ENCODE assay signal across 9 cellular contexts in the genomic region with DNA sequence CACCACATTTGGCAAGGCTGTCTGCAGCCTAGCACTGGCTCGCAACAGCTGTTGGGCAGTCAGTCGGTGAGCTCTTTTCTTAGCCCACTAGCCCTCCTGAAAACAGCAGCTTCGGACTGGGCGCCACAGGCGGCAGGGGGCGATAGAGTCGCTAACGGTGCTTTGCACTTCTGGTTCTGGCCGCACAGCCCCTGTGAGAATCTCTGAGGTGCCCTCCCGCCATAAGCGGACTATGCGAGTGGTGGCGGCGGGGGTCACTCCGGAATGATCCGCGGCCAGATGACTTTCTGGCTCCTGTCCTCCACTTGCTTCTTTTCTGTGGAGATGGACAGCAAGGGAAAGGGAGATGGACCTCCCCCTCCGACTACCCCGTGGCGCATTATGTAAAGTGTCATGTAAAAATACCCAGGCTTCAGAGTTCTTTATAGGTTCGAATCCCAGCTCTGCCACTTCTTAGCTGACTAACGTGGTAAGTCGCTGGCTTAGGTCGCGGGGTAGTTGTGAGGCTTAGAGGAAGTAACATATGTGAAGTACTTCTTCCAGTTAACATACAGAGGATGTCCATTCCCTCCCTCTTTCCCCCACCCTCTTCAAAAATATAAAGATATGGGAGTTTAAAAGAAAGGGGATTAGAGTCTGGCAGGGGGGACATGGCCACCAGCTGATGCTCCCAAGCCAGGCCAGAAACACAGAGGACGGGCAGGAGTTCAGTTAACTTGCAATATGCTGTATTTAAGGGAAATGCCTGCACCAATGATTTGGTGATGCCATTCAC. TPM values are rescaled to one million over a fixed set of nuclear protein-coding genes. Genes with fewer than 3 reads are reported as not detected.
DNase-seq lines count a peak whose midpoint lies in the region; ATAC-seq, FAIRE-seq and TF ChIP-seq lines count a peak whose summit lies in the region.
"Had no signal": no experiment of that assay in that cellular context is flagged by ENCODE, and none has a peak within 500 bp of the region (broad histone marks: within the 10 kb centered on the region; RNA-seq: fewer than 3 reads in every experiment).

No MANE protein-coding gene starts in this region.

- H3K4me1 Mint-ChIP-seq in naive thymus-derived CD4-positive, alpha-beta T cell, result peaks cover 0 to 7% (median 0%) of the 10 kb centered on the region in 7 donors

- H3K9me3 ChIP-seq in pancreas, result no peaks in the 10 kb centered on the region
- H3K9me3 ChIP-seq in naive thymus-derived CD4-positive, alpha-beta T cell (ENCODE audit: control insufficient read depth in 2 of 3, low read length in 3 of 3), result no peaks in the 10 kb centered on the region

- H3K4me1 ChIP-seq in pancreas, result no peaks in the 10 kb centered on the region
- H3K4me1 ChIP-seq in naive thymus-derived CD4-positive, alpha-beta T cell (ENCODE audit: control insufficient read depth in 2 of 2, insufficient read depth in 2 of 2, low read length in 2 of 2), result no peaks in the 10 kb centered on the region

- H3K27me3 Mint-ChIP-seq in naive thymus-derived CD4-positive, alpha-beta T cell, result peaks cover 32 to 58% (median 44%) of the 10 kb centered on the region in 5 donors

- in situ Hi-C loops in KBM-7 (cut with MboI; ENCODE audit: low pct_unique_long_range_greater_than_20kb, low sequenced_read_pairs), result no loop called here

- no peak overlapping the region for H3K27ac ChIP-seq in pancreas
- no peak overlapping the region for H3K27ac ChIP-seq in naive thymus-derived CD4-positive, alpha-beta T cell (ENCODE audit: low read depth, low read length)

- POLR2A ChIA-PET in naive thymus-derived CD4-positive, alpha-beta T cell (lab: Charles Lee), result no interaction called here

- CTCF ChIA-PET in naive thymus-derived CD4-positive, alpha-beta T cell (lab: Charles Lee), result no interaction called here

- H3K4me3 Mint-ChIP-seq in naive thymus-derived CD4-positive, alpha-beta T cell, result no peak overlapping the region
- H3K4me3 Mint-ChIP-seq: activated naive CD8-positive, alpha-beta T cell had no signal

- peak; percentile 0 for DNase-seq in A172 (ENCODE audit: low spot score)
- DNase-seq in KBM-7, result peak; percentile 32
- peak; percentile 5 for DNase-seq in choroid plexus epithelial cell (ENCODE audit: low read depth)
- DNase-seq in pancreas, result peak; percentile 34 to 80 (median 48)
- no peak for DNase-seq in NCI-H1436 (lab: John Stamatoyannopoulos, UW)
- no peak for DNase-seq in naive thymus-derived CD4-positive, alpha-beta T cell

- intact Hi-C loops in pancreas (cut with DNase I), result no loop called here
- intact Hi-C loops in naive thymus-derived CD4-positive, alpha-beta T cell (cut with micrococcal nuclease), result no loop called here

- WGBS in pancreas, 2 donors, result 5 to 22% methylated on average over 26 of the region's 26 CpGs

- no peaks in the 10 kb centered on the region for H3K9me3 Mint-ChIP-seq in naive thymus-derived CD4-positive, alpha-beta T cell

- TF ChIP-seq CTCF in GM12872 (IDR thresholded peaks at IDR 0.05; ENCODE audit: insufficient read depth, low read depth, low read length) (peak; percentile 62), choroid plexus epithelial cell (conservative IDR thresholded peaks at IDR 0.05; ENCODE audit: low read depth, low read length) (peak; percentile 39), pancreas (IDR thresholded peaks at IDR 0.05) (peak in 3 of 4 donors; percentile 18 to 27 (median 24))

- peak; percentile 46 to 89 (median 76) for ATAC-seq in pancreas
- ATAC-seq in GM21717 (IDR thresholded peaks at IDR 0.05; ENCODE audit: unreplicated experiment), result no peak
- no peak for ATAC-seq in naive thymus-derived CD4-positive, alpha-beta T cell

- no peaks in the 10 kb centered on the region for H3K36me3 Mint-ChIP-seq in naive thymus-derived CD4-positive, alpha-beta T cell
- H3K36me3 Mint-ChIP-seq: activated naive CD8-positive, alpha-beta T cell had no signal

- no peaks in the 10 kb centered on the region for H3K36me3 ChIP-seq in pancreas
- no peaks in the 10 kb centered on the region for H3K36me3 ChIP-seq in naive thymus-derived CD4-positive, alpha-beta T cell (ENCODE audit: control insufficient read depth in 2 of 3, insufficient read depth in 3 of 3, low read length in 3 of 3)

- FAIRE-seq in pancreas (lab: Jason Lieb, UNC), result no peak

- peaks cover 0 to 29% (median 0%) of the 10 kb centered on the region in 4 donors for H3K27me3 ChIP-seq in pancreas
- H3K27me3 ChIP-seq in naive thymus-derived CD4-positive, alpha-beta T cell (ENCODE audit: control insufficient read depth in 2 of 2, insufficient read depth in 2 of 2, low read length in 2 of 2), result no peaks in the 10 kb centered on the region

- H3K4me3 ChIP-seq in choroid plexus epithelial cell (ENCODE audit: low read depth, low read length), result no peak overlapping the region
- H3K4me3 ChIP-seq in pancreas, result no peak overlapping the region
- H3K4me3 ChIP-seq in naive thymus-derived CD4-positive, alpha-beta T cell (ENCODE audit: low read length), result no peak overlapping the region

- H3K27ac Mint-ChIP-seq in naive thymus-derived CD4-positive, alpha-beta T cell, result no peak overlapping the region
- H3K27ac Mint-ChIP-seq: activated naive CD8-positive, alpha-beta T cell had no signal

RNA-seq across cellular contexts. Expression of a gene that starts 11.0 kb away (rescaled TPM):
- not detected in 2 replicates for total RNA-seq in A172 (2014; rRNA removed; shearing (Covaris generic))
- not detected for total RNA-seq in pancreas
- not detected for polyA plus RNA-seq in pancreas
- total RNA-seq in naive thymus-derived CD4-positive, alpha-beta T cell, result not detected
- not detected for polyA plus RNA-seq in naive thymus-derived CD4-positive, alpha-beta T cell

Comparison
In these comparisons a context has a peak if more than half of its experiments do, and no peak if none do; other contexts are left out.
1. DNase-seq: peak in A172 (single experiment), KBM-7 (single experiment), choroid plexus epithelial cell (single experiment) and pancreas (6 of 6); none in NCI-H1436 (single experiment) and naive thymus-derived CD4-positive, alpha-beta T cell (0 of 9).
2. ATAC-seq: peak in pancreas (4 of 4); none in GM21717 (single experiment) and naive thymus-derived CD4-positive, alpha-beta T cell (single experiment).
3. Peak in every context shown above with its lines, with median percentiles within 50 percentile points of each other: CTCF ChIP-seq.